In the genomic region with DNA sequence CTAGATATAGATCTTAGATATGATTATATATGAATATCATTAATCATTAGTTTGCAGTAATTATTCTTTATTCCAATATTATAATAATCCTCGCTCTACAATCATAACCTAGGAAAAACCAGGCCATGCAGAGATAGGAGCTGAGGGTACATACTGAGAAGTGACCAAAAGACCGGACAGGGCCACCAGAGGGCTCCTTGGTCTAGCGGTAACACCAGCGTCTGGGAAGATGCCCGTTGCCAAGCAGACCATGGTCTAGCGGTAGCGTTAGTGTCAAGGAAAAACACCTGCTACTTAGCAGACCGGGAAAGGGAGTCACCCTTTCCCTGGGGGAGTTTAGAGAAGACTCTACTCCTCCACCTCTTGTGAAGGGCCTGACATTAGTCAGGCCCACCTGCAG, we compare ENCODE assay signal across 7 cellular contexts. TPM values are rescaled to one million over a fixed set of nuclear protein-coding genes. Genes with fewer than 3 reads are reported as not detected.
DNase-seq lines count a peak whose midpoint lies in the region; ATAC-seq, FAIRE-seq and TF ChIP-seq lines count a peak whose summit lies in the region.
"Not testable (repeated sequence)": the region's sequence is repeated elsewhere in the genome, so short reads cannot be mapped to it uniquely, and the experiment has no call there.

No MANE protein-coding gene starts in this region.

- H3K4me1 ChIP-seq in A549; RWPE2 (ENCODE audit: insufficient read depth, poor library complexity, severe bottlenecking); endodermal cell (ENCODE audit: control insufficient read depth, insufficient read depth, low read length); HepG2 (ENCODE audit: insufficient read depth, low read length): not testable (repeated sequence)

- H3K9ac ChIP-seq in endodermal cell (ENCODE audit: extremely low read depth, low read length, poor library complexity, severe bottlenecking); HepG2 (ENCODE audit: insufficient read depth, low read depth, low read length): not testable (repeated sequence)

- H3K9me3 ChIP-seq in A549; CD4-positive, alpha-beta T cell (ENCODE audit: control insufficient read depth, low read length); RWPE2 (ENCODE audit: severe bottlenecking); WERI-Rb-1 (ENCODE audit: severe bottlenecking); endodermal cell (ENCODE audit: control insufficient read depth, low read length); HepG2 (ENCODE audit: low read length): not testable (repeated sequence)

- H3K27me3 ChIP-seq in CD4-positive, alpha-beta T cell (ENCODE audit: control insufficient read depth, insufficient read depth, low read length); RWPE2 (ENCODE audit: insufficient read depth, poor library complexity, severe bottlenecking); WERI-Rb-1 (ENCODE audit: insufficient read depth, low read depth, severe bottlenecking); endodermal cell (ENCODE audit: control insufficient read depth, insufficient read depth, low read length, poor library complexity, severe bottlenecking); HepG2 (ENCODE audit: control insufficient read depth in 1 of 2, insufficient read depth in 2 of 2, low read length in 2 of 2): not testable (repeated sequence)

- CTCF ChIA-PET in A549 (lab: Yijun Ruan, JAX), result interaction anchor here (1.0 kb wide), 1 partner anchor 13 kb away, joined by 3 read pairs; no protein-coding TSS in a partner anchor
- CTCF ChIA-PET in CD4-positive, alpha-beta T cell (lab: Charles Lee); HepG2 (lab: Yijun Ruan, JAX; ENCODE audit: low intra/inter-chr PET ratio, low total read pairs): not testable (repeated sequence)

- intact Hi-C loops in CD4-positive, alpha-beta T cell (cut with DNase I, micrococcal nuclease); HepG2 (cut with micrococcal nuclease; ENCODE audit: unreplicated experiment): not testable (repeated sequence)

- H3K36me3 ChIP-seq in RWPE2 (ENCODE audit: low read depth) (peaks cover 86% of the 10 kb centered on the region), WERI-Rb-1 (peaks cover 19% of the 10 kb centered on the region), endodermal cell (ENCODE audit: control insufficient read depth, insufficient read depth, low read length) (peaks cover 75% of the 10 kb centered on the region), HepG2 (replicated peaks in 1 of 2; ENCODE audit: control insufficient read depth in 1 of 2, insufficient read depth in 2 of 2, low read length in 2 of 2) (peaks cover 9 to 58% of the 10 kb centered on the region in 2 experiments)

- FAIRE-seq in A549 (lab: Jason Lieb, UNC); HepG2 (lab: Jason Lieb, UNC): not testable (repeated sequence)

- not testable (repeated sequence) for TF ChIP-seq EP300 in A549 (IDR thresholded peaks at IDR 0.05); HepG2 (IDR thresholded peaks at IDR 0.05; ENCODE audit: low read depth in 2 of 2, low read length in 2 of 2); HepG2 (CRISPR knock-in tag; IDR thresholded peaks at IDR 0.05; ENCODE audit: borderline replicate concordance)

- H3K27me3 Mint-ChIP-seq in CD4-positive, alpha-beta T cell; chondrocyte (ENCODE audit: low read depth); endodermal cell (ENCODE audit: insufficient read depth): not testable (repeated sequence)

- H3K36me3 Mint-ChIP-seq in CD4-positive, alpha-beta T cell (ENCODE audit: low read depth), result peaks cover 85% of the 10 kb centered on the region
- H3K36me3 Mint-ChIP-seq in chondrocyte (ENCODE audit: low read depth) (peaks cover 13% of the 10 kb centered on the region), endodermal cell (ENCODE audit: low read depth) (peaks cover 67% of the 10 kb centered on the region)

- BruUV-seq in HepG2 (replicated peaks; lab: Mats Ljungman, UMichigan), result not testable (repeated sequence)

- not testable (repeated sequence) for H3K4me3 Mint-ChIP-seq in CD4-positive, alpha-beta T cell; chondrocyte (ENCODE audit: unreplicated experiment); endodermal cell

- in situ Hi-C loops in HepG2 (cut with HindIII; ENCODE audit: extremely low pct_ligation_motif_present, low pct_unique_long_range_greater_than_20kb), result not testable (repeated sequence)

- not testable (repeated sequence) for H3K4me3 ChIP-seq in A549; RWPE2 (ENCODE audit: severe bottlenecking); WERI-Rb-1 (ENCODE audit: low read depth, low read length); endodermal cell (ENCODE audit: low read length); HepG2 (replicated peaks in 1 of 3; ENCODE audit: insufficient read depth in 1 of 3, low read depth in 2 of 3, low read length in 3 of 3)

- not testable (repeated sequence) for TF ChIP-seq RAD21 in A549 (conservative IDR thresholded peaks at IDR 0.05 in 1 of 2, IDR thresholded peaks at IDR 0.05 in 1 of 2); HepG2 (CRISPR knock-in tag; IDR thresholded peaks at IDR 0.05)

- H3K79me2 ChIP-seq in HepG2 (ENCODE audit: insufficient read depth, low read length), result not testable (repeated sequence)

- POLR2A ChIA-PET in A549 (lab: Yijun Ruan, JAX); CD4-positive, alpha-beta T cell (lab: Charles Lee); HepG2 (lab: Yijun Ruan, JAX): not testable (repeated sequence)

- TF ChIP-seq CTCF in A549 (IDR thresholded peaks at IDR 0.05) (0 out of 3 replicates have a peak, but pooled peaks have one; percentile 8), RWPE2 (IDR thresholded peaks at IDR 0.05; ENCODE audit: poor library complexity, severe bottlenecking) (peak; percentile 8), WERI-Rb-1 (IDR thresholded peaks at IDR 0.05; ENCODE audit: low read depth, low read length) (0 out of 2 replicates have a peak, but pooled peaks have one; percentile 13), chondrocyte (IDR thresholded peaks at IDR 0.05) (peak; percentile 14), endodermal cell (conservative IDR thresholded peaks at IDR 0.05) (peak; percentile 44), HepG2 (CRISPR knock-in tag; IDR thresholded peaks at IDR 0.05) (peak; percentile 24; the same call in 1 of the 2 replicates)
- not testable (repeated sequence) for TF ChIP-seq CTCF in CD4-positive, alpha-beta T cell (IDR thresholded peaks at IDR 0.05)

- ATAC-seq in A549, result peak in 1 of 2 experiments; percentile 71; a peak in 3 of 6 replicates
- not testable (repeated sequence) for ATAC-seq in CD4-positive, alpha-beta T cell (ENCODE audit: poor library complexity); RWPE2 (ENCODE audit: low read depth)
- ATAC-seq in HepG2, result peak; percentile 41; the same call in 1 of the 3 replicates

- not testable (repeated sequence) for H4K20me1 ChIP-seq in HepG2 (ENCODE audit: insufficient read depth, low read length)

- peaks cover 26% of the 10 kb centered on the region for H3K4me1 Mint-ChIP-seq in CD4-positive, alpha-beta T cell (ENCODE audit: low read depth)
- not testable (repeated sequence) for H3K4me1 Mint-ChIP-seq in chondrocyte (ENCODE audit: low read depth); endodermal cell

- not testable (repeated sequence) for H2AFZ ChIP-seq in HepG2 (ENCODE audit: low read length)

- not testable (repeated sequence) for H3K4me2 ChIP-seq in A549; HepG2 (ENCODE audit: low read depth, low read length)

- TF ChIP-seq POLR2A in A549 (IDR thresholded peaks at IDR 0.05; ENCODE audit: low read length); HepG2 (IDR thresholded peaks at IDR 0.05; ENCODE audit: insufficient read depth in 1 of 2, low read depth in 2 of 2, low read length in 2 of 2): not testable (repeated sequence)

- H3K27ac ChIP-seq in A549; CD4-positive, alpha-beta T cell (ENCODE audit: low read depth, low read length); RWPE2 (ENCODE audit: poor library complexity, severe bottlenecking); WERI-Rb-1; endodermal cell (ENCODE audit: low read depth, low read length); HepG2 (ENCODE audit: extremely low read length, insufficient read depth, low read length): not testable (repeated sequence)

- peak in 1 of 2 experiments; percentile 29 for DNase-seq in A549 (ENCODE audit: low read depth in 1 of 2, low spot score in 1 of 2)
- not testable (repeated sequence) for DNase-seq in CD4-positive, alpha-beta T cell; RWPE2 (ENCODE audit: low spot score); WERI-Rb-1; chondrocyte (ENCODE audit: low spot score); endodermal cell; HepG2 (ENCODE audit: low spot score)

- WGBS in A549 (ENCODE audit: missing lambda C conversion rate), result 88% methylated on average over 8 of the region's 8 CpGs
- WGBS in endodermal cell (ENCODE audit: insufficient coverage in 1 of 2, insufficient read length in 1 of 2), 2 experiments, result 96 to 98% methylated on average over 7 to 8 of the region's 8 CpGs
- WGBS in HepG2 (ENCODE audit: low lambda C conversion rate), result 98% methylated on average over 8 of the region's 8 CpGs

- H3K9me3 Mint-ChIP-seq in CD4-positive, alpha-beta T cell; chondrocyte (ENCODE audit: low read depth); endodermal cell: not testable (repeated sequence)

- H3K27ac Mint-ChIP-seq in CD4-positive, alpha-beta T cell, result peak overlapping the region; percentile 58
- not testable (repeated sequence) for H3K27ac Mint-ChIP-seq in chondrocyte (ENCODE audit: unreplicated experiment); endodermal cell

RNA-seq across cellular contexts. Expression of gene PPP4R3B, which starts 48.4 kb away (rescaled TPM):
- polyA plus RNA-seq in A549 (2011; rRNA removed) (57.9 and 70.9 TPM in 2 replicates), A549 (2017; fragmentation: RNase III; extraction: RNeasy Plus Mini Kit Qiagen cat#74134 plus additional on column Dnase treatment) (33.5 to 35.3 TPM (median 34.6 TPM) in 3 replicates), HepG2 (2011; rRNA removed) (19.7 and 24.2 TPM in 2 replicates)
- 14.2 and 14.3 TPM in 2 replicates for polyA plus RNA-seq in A549 (2012; cell fraction: cytosol; rRNA removed)
- 10.0 and 15.0 TPM in 2 replicates for polyA plus RNA-seq in A549 (2012; cell fraction: nucleus; rRNA removed)
- 22.6 and 23.8 TPM in 2 replicates for polyA minus RNA-seq in A549 (2011; rRNA and poly(A)+ RNA removed)
- total RNA-seq in CD4-positive, alpha-beta T cell, result 10 to 100 TPM; 47.7 to 50.3 TPM
- total RNA-seq in chondrocyte (37.9 to 52.8 TPM (median 39.3 TPM) in 3 replicates), endodermal cell (10 to 100 TPM; 50.8 to 52.0 TPM), HepG2 (2016; rRNA removed; fragmentation: Illumina TruSeq; extraction: Trizol) (53.0 and 86.9 TPM in 2 replicates)
- polyA plus RNA-seq in endodermal cell (2013, experiment 1 of 2), result 47.1 TPM
- 48.9 TPM for polyA plus RNA-seq in endodermal cell (2013, experiment 2 of 2)
- total RNA-seq in HepG2 (2016; cell fraction: cytosol; rRNA removed; fragmentation: Illumina TruSeq; extraction: Trizol; ENCODE audit: low read depth), result 12.4 and 12.9 TPM in 2 replicates
- 57.4 and 87.6 TPM in 2 replicates for total RNA-seq in HepG2 (2016; cell fraction: insoluble cytoplasmic fraction; rRNA removed; fragmentation: Illumina TruSeq; extraction: Trizol)
- 45.1 and 51.2 TPM in 2 replicates for total RNA-seq in HepG2 (2016; cell fraction: membrane; rRNA removed; fragmentation: Illumina TruSeq; extraction: Trizol)
- total RNA-seq in HepG2 (2016; cell fraction: nucleus; rRNA removed; fragmentation: Illumina TruSeq; extraction: Trizol), result 54.9 and 55.2 TPM in 2 replicates
- 10.7 and 16.7 TPM in 2 replicates for polyA plus RNA-seq in HepG2 (2011; cell fraction: cytosol; rRNA removed)
- 15.5 and 16.0 TPM in 2 replicates for polyA plus RNA-seq in HepG2 (2011; cell fraction: nucleus; rRNA removed)
- polyA plus RNA-seq in HepG2 (2012), result 39.2 and 55.6 TPM in 2 replicates
- 8.4 and 8.9 TPM in 2 replicates for polyA plus RNA-seq in HepG2 (2016; cell fraction: cytosol; fragmentation: Illumina TruSeq; extraction: Trizol; ENCODE audit: low read depth)
- 79.6 and 83.1 TPM in 2 replicates for polyA plus RNA-seq in HepG2 (2016; cell fraction: insoluble cytoplasmic fraction; fragmentation: Illumina TruSeq; extraction: Trizol; ENCODE audit: low read depth)
- polyA plus RNA-seq in HepG2 (2016; cell fraction: membrane; fragmentation: Illumina TruSeq; extraction: Trizol; ENCODE audit: low read depth), result 30.6 and 33.4 TPM in 2 replicates
- polyA plus RNA-seq in HepG2 (2016; cell fraction: nucleus; fragmentation: Illumina TruSeq; extraction: Trizol; ENCODE audit: insufficient read depth, low read depth), result 61.4 and 65.8 TPM in 2 replicates
- polyA minus RNA-seq in HepG2 (2011; rRNA and poly(A)+ RNA removed; ENCODE audit: low replicate concordance), result 13.3 and 14.5 TPM in 2 replicates
- 46.6 and 52.8 TPM in 2 replicates for polyA minus RNA-seq in HepG2 (2011; cell fraction: cytosol; rRNA and poly(A)+ RNA removed)
- 87.9 and 91.3 TPM in 2 replicates for polyA minus RNA-seq in HepG2 (2011; cell fraction: nucleus; rRNA and poly(A)+ RNA removed)

RNA-seq across cellular contexts. Expression of gene CFAP36, which starts 49.5 kb away (rescaled TPM):
- polyA plus RNA-seq in A549 (2011; rRNA removed) (49.9 and 88.5 TPM in 2 replicates), A549 (2017; fragmentation: RNase III; extraction: RNeasy Plus Mini Kit Qiagen cat#74134 plus additional on column Dnase treatment) (58.2 to 64.6 TPM (median 58.4 TPM) in 3 replicates), HepG2 (2011; rRNA removed) (8.1 and 10.6 TPM in 2 replicates)
- 12.9 and 14.0 TPM in 2 replicates for polyA plus RNA-seq in A549 (2012; cell fraction: cytosol; rRNA removed)
- 5.4 and 6.2 TPM in 2 replicates for polyA plus RNA-seq in A549 (2012; cell fraction: nucleus; rRNA removed)
- 8.7 and 9.5 TPM in 2 replicates for polyA minus RNA-seq in A549 (2011; rRNA and poly(A)+ RNA removed)
- total RNA-seq in CD4-positive, alpha-beta T cell, result 10 to 100 TPM; 40.8 to 42.6 TPM
- total RNA-seq in chondrocyte (25.2 to 35.1 TPM (median 26.6 TPM) in 3 replicates), endodermal cell (10 to 100 TPM; 35.7 to 50.1 TPM), HepG2 (2016; rRNA removed; fragmentation: Illumina TruSeq; extraction: Trizol) (37.3 and 42.2 TPM in 2 replicates)
- polyA plus RNA-seq in endodermal cell (2013, experiment 1 of 2), result 46.7 TPM
- polyA plus RNA-seq in endodermal cell (2013, experiment 2 of 2), result 53.9 TPM
- total RNA-seq in HepG2 (2016; cell fraction: cytosol; rRNA removed; fragmentation: Illumina TruSeq; extraction: Trizol; ENCODE audit: low read depth), result 11.6 and 13.0 TPM in 2 replicates
- 35.6 and 47.7 TPM in 2 replicates for total RNA-seq in HepG2 (2016; cell fraction: insoluble cytoplasmic fraction; rRNA removed; fragmentation: Illumina TruSeq; extraction: Trizol)
- 29.4 and 36.1 TPM in 2 replicates for total RNA-seq in HepG2 (2016; cell fraction: membrane; rRNA removed; fragmentation: Illumina TruSeq; extraction: Trizol)
- total RNA-seq in HepG2 (2016; cell fraction: nucleus; rRNA removed; fragmentation: Illumina TruSeq; extraction: Trizol), result 19.9 and 26.7 TPM in 2 replicates
- 4.1 and 4.5 TPM in 2 replicates for polyA plus RNA-seq in HepG2 (2011; cell fraction: cytosol; rRNA removed)
- 2.7 and 3.2 TPM in 2 replicates for polyA plus RNA-seq in HepG2 (2011; cell fraction: nucleus; rRNA removed)
- polyA plus RNA-seq in HepG2 (2012), result 9.8 and 17.8 TPM in 2 replicates
- 21.2 and 22.2 TPM in 2 replicates for polyA plus RNA-seq in HepG2 (2016; cell fraction: cytosol; fragmentation: Illumina TruSeq; extraction: Trizol; ENCODE audit: low read depth)
- polyA plus RNA-seq in HepG2 (2016; cell fraction: insoluble cytoplasmic fraction; fragmentation: Illumina TruSeq; extraction: Trizol; ENCODE audit: low read depth), result 44.7 and 50.3 TPM in 2 replicates
- 31.9 and 32.8 TPM in 2 replicates for polyA plus RNA-seq in HepG2 (2016; cell fraction: membrane; fragmentation: Illumina TruSeq; extraction: Trizol; ENCODE audit: low read depth)
- polyA plus RNA-seq in HepG2 (2016; cell fraction: nucleus; fragmentation: Illumina TruSeq; extraction: Trizol; ENCODE audit: insufficient read depth, low read depth), result 39.7 and 42.2 TPM in 2 replicates
- 1.8 and 4.8 TPM in 2 replicates for polyA minus RNA-seq in HepG2 (2011; rRNA and poly(A)+ RNA removed; ENCODE audit: low replicate concordance)
- 2.5 and 4.0 TPM in 2 replicates for polyA minus RNA-seq in HepG2 (2011; cell fraction: cytosol; rRNA and poly(A)+ RNA removed)
- polyA minus RNA-seq in HepG2 (2011; cell fraction: nucleus; rRNA and poly(A)+ RNA removed), result 7.1 and 9.3 TPM in 2 replicates
